Comparison of ENCODE assay signal across 7 cellular contexts in genomic region chr2:170324640-170325046, GRCh38.
DNase-seq lines count a peak whose midpoint lies in the region; ATAC-seq and TF ChIP-seq lines count a peak whose summit lies in the region.

No MANE protein-coding gene starts in this region.

- H3K27ac Mint-ChIP-seq in MCF 10A (ENCODE audit: low read depth, unreplicated experiment): no peak overlapping the region

- in situ Hi-C loops in Panc1 (cut with HindIII; ENCODE audit: low pct_unique_long_range_greater_than_20kb, low sequenced_read_pairs): no loop called here

- H3K27ac ChIP-seq in Panc1 (ENCODE audit: low read length) (no peak overlapping the region), left lung (no peak overlapping the region), testis (no peak overlapping the region)

- no peak overlapping the region for H3K4me3 Mint-ChIP-seq in MCF 10A (ENCODE audit: unreplicated experiment)

- 40 to 48% methylated on average over 4 of the region's 4 CpGs for WGBS in testis, 2 donors

- H3K4me3 ChIP-seq in Panc1 (ENCODE audit: low read depth in 2 of 2, low read length in 2 of 2) (no peak overlapping the region), left lung (no peak overlapping the region), testis (no peak overlapping the region)

- H3K27me3 ChIP-seq in Panc1 (ENCODE audit: control insufficient read depth, insufficient read depth, low read length) (no peaks in the 10 kb centered on the region), left lung (no peaks in the 10 kb centered on the region), testis (no peaks in the 10 kb centered on the region)

- BruUV-seq in Panc1 (replicated peaks; lab: Mats Ljungman, UMichigan) (no TSS peak), MCF 10A (replicated peaks; lab: Mats Ljungman, UMichigan) (no TSS peak)

- H3K4me1 Mint-ChIP-seq in MCF 10A (ENCODE audit: insufficient read depth, unreplicated experiment): no peaks in the 10 kb centered on the region

- H3K27me3 Mint-ChIP-seq in MCF 10A (ENCODE audit: insufficient read depth, unreplicated experiment): no peaks in the 10 kb centered on the region

- POLR2A ChIA-PET in Panc1 (lab: Charles Lee): no interaction called here
- POLR2A ChIA-PET in MCF 10A (lab: Yijun Ruan, JAX): interaction anchor here (0.7 to 2.0 kb wide), 7 partner anchors 12 to 604 kb away, joined by 3 to 4 read pairs (median 3); partner anchors contain the start of gene GORASP2

- peak; percentile 75 for TF ChIP-seq CTCF in LNCAP (IDR thresholded peaks at IDR 0.05)
- peak; percentile 94 for TF ChIP-seq CTCF in Panc1 (IDR thresholded peaks at IDR 0.05)
- peak; percentile 63 for TF ChIP-seq CTCF in MCF 10A (IDR thresholded peaks at IDR 0.05; ENCODE audit: unreplicated experiment)
- TF ChIP-seq CTCF in left lung (IDR thresholded peaks at IDR 0.05): peak in 1 of 2 donors; percentile 55
- peak in 2 of 3 experiments; percentile 44 to 48 for TF ChIP-seq CTCF in testis (IDR thresholded peaks at IDR 0.05)

- ATAC-seq in Panc1 (peak; percentile 87), left lung (peak; percentile 78)

- DNase-seq in GDM1 (lab: John Stamatoyannopoulos, UW) (peak; percentile 35), Panc1 (ENCODE audit: low read depth, low spot score) (peak; percentile 27), MCF 10A (ENCODE audit: unreplicated experiment) (peak; percentile 58), left lung (no peak), testis (peak; percentile 22), NCI-H226 (no peak)

- H3K36me3 ChIP-seq in Panc1 (ENCODE audit: control insufficient read depth, insufficient read depth, low read length): no peaks in the 10 kb centered on the region
- H3K36me3 ChIP-seq in left lung: no peaks in the 10 kb centered on the region
- no peaks in the 10 kb centered on the region for H3K36me3 ChIP-seq in testis (ENCODE audit: low read depth, missing control alignments)

- H3K4me1 ChIP-seq in Panc1 (ENCODE audit: control insufficient read depth, insufficient read depth, low read length) (no peaks in the 10 kb centered on the region), left lung (no peaks in the 10 kb centered on the region), testis (no peaks in the 10 kb centered on the region)

- H3K9me3 Mint-ChIP-seq in MCF 10A (ENCODE audit: unreplicated experiment): peaks cover 3% of the 10 kb centered on the region

- CTCF ChIA-PET in Panc1 (lab: Charles Lee): interaction anchor here (1.5 kb wide), 1 partner anchor 37 kb away, joined by 3 read pairs; no protein-coding TSS in a partner anchor
- CTCF ChIA-PET in MCF 10A (lab: Yijun Ruan, JAX): interaction anchor here (0.6 to 3.2 kb wide), 25 partner anchors 9 to 559 kb away, joined by 3 to 31 read pairs (median 4); no protein-coding TSS in a partner anchor

- intact Hi-C loops in Panc1 (cut with micrococcal nuclease; ENCODE audit: unreplicated experiment) (loop anchor here (2.0 kb wide), 1 partner anchor 36 kb away; no protein-coding TSS in a partner anchor), MCF 10A (cut with micrococcal nuclease) (loop anchor here (1.0 to 5.0 kb wide), 3 partner anchors 38 to 490 kb away; no protein-coding TSS in a partner anchor), left lung (cut with DNase I) (no loop called here), testis (cut with DNase I; ENCODE audit: low total_unique reads) (no loop called here)

- no peak for TF ChIP-seq POLR2A in testis (IDR thresholded peaks at IDR 0.05)

- H3K36me3 Mint-ChIP-seq in MCF 10A (ENCODE audit: insufficient read depth, unreplicated experiment): no peaks in the 10 kb centered on the region

- H3K9me3 ChIP-seq in Panc1 (ENCODE audit: control insufficient read depth, insufficient read depth, low read depth, low read length) (peaks cover 6% of the 10 kb centered on the region; the same call in 1 of the 2 replicates), left lung (peaks cover 0 to 13% of the 10 kb centered on the region in 2 donors), testis (no peaks in the 10 kb centered on the region)

Comparison
In these comparisons a context has a peak if more than half of its experiments do, and no peak if none do; other contexts are left out.
1. DNase-seq: peak in GDM1 (single experiment), Panc1 (single experiment), MCF 10A (single experiment) and testis (single experiment); none in left lung (0 of 2) and NCI-H226 (single experiment).
2. intact Hi-C loops: an anchor here in Panc1 (2.0 kb wide) and MCF 10A (1.0 to 5.0 kb wide); none called in left lung and testis.